Comparison of ENCODE assay signal across 16 cellular contexts in genomic region chr21:28537371-28538079, GRCh38.
A peak's percentile ranks its signal among the peaks of the same experiment; 100 is the strongest.
DNase-seq lines count a peak whose midpoint lies in the region; ATAC-seq, FAIRE-seq and TF ChIP-seq lines count a peak whose summit lies in the region.
"Had no signal": no experiment of that assay in that cellular context is flagged by ENCODE, and none has a peak within 500 bp of the region (broad histone marks: within the 10 kb centered on the region; RNA-seq: fewer than 3 reads in every experiment).

No MANE protein-coding gene starts in this region.

- no CpG with 5 or more reads among the region's 4 CpGs for WGBS in trophoblast cell (ENCODE audit: extremely low coverage, insufficient coverage, insufficient read length)

- H3K9ac ChIP-seq in adipocyte (ENCODE audit: low read length) (peak overlapping the region; percentile 8), trophoblast cell (ENCODE audit: low read length) (no peak overlapping the region)

- H4K91ac ChIP-seq in trophoblast cell (ENCODE audit: low read depth, low read length), result no peak overlapping the region

- FAIRE-seq in GM12892 (lab: Jason Lieb, UNC), result no peak
- FAIRE-seq: A549 had no signal

- H3K23ac ChIP-seq in trophoblast cell (ENCODE audit: low read length), result no peak overlapping the region

- no peaks in the 10 kb centered on the region for H3K9me3 ChIP-seq in adipocyte (ENCODE audit: control insufficient read depth, low read length)
- no peaks in the 10 kb centered on the region for H3K9me3 ChIP-seq in trophoblast cell (ENCODE audit: insufficient read depth, low read depth, low read length)
- H3K9me3 ChIP-seq: A549, esophagus squamous epithelium had no signal

- no peak overlapping the region for H3K18ac ChIP-seq in trophoblast cell (ENCODE audit: low read length)

- DNase-seq in A172 (ENCODE audit: low spot score), result peak; percentile 83
- peak; percentile 98 for DNase-seq in HCEC 1CT
- DNase-seq in adipocyte (ENCODE audit: low read depth), result peak; percentile 52
- peak; percentile 97 for DNase-seq in fibroblast of the aortic adventitia (ENCODE audit: low read depth)
- no peak for DNase-seq in stimulated activated CD4-positive, alpha-beta T cell treated with anti-CD3 and anti-CD28 coated beads, Interleukin-4, amount 100 ng/mL, for 24 hours
- DNase-seq in trophoblast cell, result no peak
- DNase-seq in GM12892 (ENCODE audit: insufficient read length), result no peak
- DNase-seq: esophagus squamous epithelium, midbrain, NCI-H1105, NCI-H345, nucleus accumbens, SW 1271 had no signal

- no peak overlapping the region for H3K4me2 ChIP-seq in trophoblast cell (ENCODE audit: low read length)
- H3K4me2 ChIP-seq: A549 had no signal

- no peak overlapping the region for H2BK12ac ChIP-seq in trophoblast cell (ENCODE audit: low read length)

- no peak overlapping the region for H4K8ac ChIP-seq in trophoblast cell (ENCODE audit: low read depth, low read length)

- no peak overlapping the region for H3K4ac ChIP-seq in trophoblast cell (ENCODE audit: low read depth, low read length)

- H3K14ac ChIP-seq in trophoblast cell (ENCODE audit: low read length), result no peak overlapping the region

- no peaks in the 10 kb centered on the region for H3K27me3 ChIP-seq in adipocyte (replicated peaks; ENCODE audit: control insufficient read depth, insufficient read depth, low read length)
- no peaks in the 10 kb centered on the region for H3K27me3 ChIP-seq in trophoblast cell (ENCODE audit: insufficient read depth, low read length)
- H3K27me3 ChIP-seq: esophagus squamous epithelium had no signal

- H2BK5ac ChIP-seq in trophoblast cell (ENCODE audit: low read depth, low read length, poor library complexity), result no peak overlapping the region

- H2AFZ ChIP-seq in trophoblast cell (ENCODE audit: insufficient read depth, low read length, poor library complexity), result no peak overlapping the region

- no peak for TF ChIP-seq POLR2A in GM12892 (IDR thresholded peaks at IDR 0.05; ENCODE audit: low read depth, low read length)

- ATAC-seq in HG02678 (IDR thresholded peaks at IDR 0.05; ENCODE audit: unreplicated experiment), result no peak
- ATAC-seq: A549; activated CD4-positive, CD25-positive, alpha-beta regulatory T cell treated with anti-CD3 and anti-CD28 coated beads, Interleukin-2, amount 50 U/mL, for 24 hours had no signal

- no peaks in the 10 kb centered on the region for H3K79me1 ChIP-seq in trophoblast cell (ENCODE audit: low read length)

- H3K27ac ChIP-seq in trophoblast cell (ENCODE audit: low read depth, low read length), result no peak overlapping the region
- H3K27ac ChIP-seq: A549, esophagus squamous epithelium had no signal

- H3K36me3 ChIP-seq in adipocyte (ENCODE audit: control insufficient read depth, insufficient read depth, low read length, severe bottlenecking), result no peaks in the 10 kb centered on the region
- no peaks in the 10 kb centered on the region for H3K36me3 ChIP-seq in trophoblast cell (ENCODE audit: control insufficient read depth in 1 of 2, insufficient read depth in 2 of 2, low read length in 2 of 2)
- H3K36me3 ChIP-seq: esophagus squamous epithelium had no signal

- H2AK5ac ChIP-seq in trophoblast cell (ENCODE audit: low read length), result no peak overlapping the region

- no peak for TF ChIP-seq CTCF in fibroblast of the aortic adventitia (IDR thresholded peaks at IDR 0.05; ENCODE audit: insufficient read depth, low read length)

- H4K12ac ChIP-seq in trophoblast cell (ENCODE audit: low read depth, low read length), result no peak overlapping the region

- no peak overlapping the region for H2BK120ac ChIP-seq in trophoblast cell (ENCODE audit: insufficient read depth, low read length, poor library complexity)

- H3K4me1 ChIP-seq in adipocyte (ENCODE audit: control insufficient read depth, insufficient read depth, low read length) (peaks cover 41% of the 10 kb centered on the region), trophoblast cell (ENCODE audit: control insufficient read depth in 1 of 2, insufficient read depth in 2 of 2, low read length in 2 of 2) (no peaks in the 10 kb centered on the region)
- H3K4me1 ChIP-seq: A549, esophagus squamous epithelium had no signal

- no peaks in the 10 kb centered on the region for H3K79me2 ChIP-seq in trophoblast cell (ENCODE audit: control insufficient read depth, insufficient read depth, low read length, poor library complexity)

- no peak overlapping the region for H3K4me3 ChIP-seq in adipocyte (ENCODE audit: low read length)
- no peak overlapping the region for H3K4me3 ChIP-seq in fibroblast of the aortic adventitia (ENCODE audit: low read depth, low read length)
- no peak overlapping the region for H3K4me3 ChIP-seq in trophoblast cell (ENCODE audit: low read depth, low read length)
- H3K4me3 ChIP-seq: A549, esophagus squamous epithelium had no signal

Comparison
In these comparisons a context has a peak if more than half of its experiments do, and no peak if none do; other contexts are left out.
1. DNase-seq: peak in A172 (single experiment), HCEC 1CT (single experiment), adipocyte (single experiment) and fibroblast of the aortic adventitia (single experiment); none in stimulated activated CD4-positive, alpha-beta T cell treated with anti-CD3 and anti-CD28 coated beads, Interleukin-4, amount 100 ng/mL, for 24 hours (single experiment), trophoblast cell (0 of 2) and GM12892 (single experiment).